Comparison of ENCODE assay signal across 23 cellular contexts in the genomic region with DNA sequence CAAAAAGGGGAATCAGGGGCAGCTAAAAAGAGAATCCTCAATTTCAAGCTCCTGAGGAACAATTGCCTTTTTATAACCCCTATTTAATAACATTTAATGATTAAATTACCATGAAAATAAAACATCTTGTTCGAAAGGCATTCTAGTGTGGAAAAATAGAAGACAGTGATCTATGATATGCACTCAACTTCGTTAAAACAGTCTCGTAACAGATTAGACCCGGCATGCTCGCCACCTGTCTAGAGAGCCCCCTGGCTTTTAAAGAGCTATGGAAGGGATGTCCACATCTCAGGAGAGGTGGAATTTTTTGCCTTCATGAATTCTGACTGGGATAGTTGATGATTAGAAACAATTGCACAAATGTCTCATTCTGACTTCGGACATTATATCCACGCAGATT.
"Had no signal": no experiment of that assay in that cellular context is flagged by ENCODE, and none has a peak within 500 bp of the region (broad histone marks: within the 10 kb centered on the region; RNA-seq: fewer than 3 reads in every experiment).

No MANE protein-coding gene starts in this region.

- H3K4me3 ChIP-seq: colonic mucosa, coronary artery, dorsolateral prefrontal cortex, esophagus muscularis mucosa, esophagus squamous epithelium, gastrocnemius medialis, gastroesophageal sphincter, heart left ventricle, heart right ventricle had no signal

- DNase-seq: colonic mucosa; cortex of kidney; dermis blood vessel endothelial cell; dorsolateral prefrontal cortex; effector CD4-positive, alpha-beta T cell; effector CD8-positive, alpha-beta T cell; effector memory CD4-positive, alpha-beta T cell; effector memory CD8-positive, alpha-beta T cell; endodermal cell; erythroblast; esophagus squamous epithelium; foreskin fibroblast; foreskin keratinocyte; foreskin melanocyte; gastrocnemius medialis; glutamatergic neuron; head of caudate nucleus; heart left ventricle; heart right ventricle had no signal

- H3K27ac ChIP-seq: colonic mucosa, coronary artery, dorsolateral prefrontal cortex, epithelial cell of prostate, esophagus muscularis mucosa, esophagus squamous epithelium, foreskin keratinocyte, gastrocnemius medialis, gastroesophageal sphincter, heart left ventricle, heart right ventricle had no signal

- H3K4me1 ChIP-seq: colonic mucosa, esophagus squamous epithelium, foreskin keratinocyte, gastrocnemius medialis, heart left ventricle, heart right ventricle had no signal

- H3K27me3 ChIP-seq: colonic mucosa, esophagus muscularis mucosa, foreskin keratinocyte, gastrocnemius medialis, gastroesophageal sphincter, heart left ventricle had no signal

- H3K36me3 ChIP-seq: colonic mucosa, esophagus muscularis mucosa, esophagus squamous epithelium, gastrocnemius medialis, gastroesophageal sphincter, heart left ventricle, heart right ventricle had no signal

- H3K9me3 ChIP-seq: colonic mucosa, esophagus muscularis mucosa, esophagus squamous epithelium, gastrocnemius medialis, gastroesophageal sphincter, heart left ventricle, heart right ventricle had no signal
